ENCODE assay signal across 27 cellular contexts in the genomic region with DNA sequence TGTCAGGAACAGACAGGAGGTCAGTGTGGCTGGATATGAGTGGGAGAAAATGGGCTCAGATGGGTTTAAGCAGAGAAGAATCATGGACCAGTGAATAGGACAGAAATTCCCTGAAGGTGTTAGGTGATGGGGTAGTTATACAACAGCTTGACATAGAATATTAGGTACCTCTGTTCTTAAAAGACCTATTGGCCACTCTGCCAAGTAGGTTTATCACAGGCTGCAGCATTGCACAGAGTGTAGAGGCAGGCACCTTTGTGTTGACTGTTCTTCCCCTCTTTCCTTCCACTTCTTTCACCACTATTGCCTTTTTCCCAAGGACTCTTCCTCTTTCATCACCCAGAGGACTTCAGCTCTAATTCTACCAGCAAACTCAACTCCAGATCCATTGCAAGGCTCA.
"Had no signal": no experiment of that assay in that cellular context is flagged by ENCODE, and none has a peak within 500 bp of the region (broad histone marks: within the 10 kb centered on the region; RNA-seq: fewer than 3 reads in every experiment).

No MANE protein-coding gene starts in this region.

- H3K4me1 ChIP-seq: stomach, suprapubic skin, testis, thyroid gland, tibial artery, tibial nerve, transverse colon, upper lobe of left lung, upper lobe of right lung, uterus had no signal

- H3K36me3 Mint-ChIP-seq: stimulated activated effector memory CD8-positive, alpha-beta T cell treated with anti-CD3 and anti-CD28 coated beads, Interleukin-12 subunit alpha, Interleukin-12 subunit beta, amount 100 ng/mL, for 72 hours; stimulated activated memory B cell treated with anti-CD40 and anti-IgM and Interleukin-4, amounts not matched to agents 10 μg/mL and 1 μg/mL and 100 μg/mL, for 72 hours; stimulated activated naive B cell treated with anti-CD40 and anti-IgM and Interleukin-4, amounts not matched to agents 10 μg/mL and 1 μg/mL and 100 μg/mL, for 72 hours had no signal

- DNase-seq: stimulated activated CD4-positive, alpha-beta T cell treated with anti-CD3 and anti-CD28 coated beads, Interleukin-2, amount 100 ng/mL, for 24 hours; stimulated activated CD4-positive, alpha-beta T cell treated with anti-CD3 and anti-CD28 coated beads, Interleukin-4, amount 100 ng/mL, for 1 hour; stimulated activated CD4-positive, alpha-beta T cell treated with anti-CD3 and anti-CD28 coated beads, Interleukin-4, amount 100 ng/mL, for 24 hours; stimulated activated CD4-positive, alpha-beta T cell treated with anti-CD3 and anti-CD28 coated beads, Interleukin-4, amount 100 ng/mL, for 4 hours; stimulated activated CD8-positive, alpha-beta memory T cell treated with anti-CD3 and anti-CD28 coated beads, Interleukin-4, amount 100 ng/mL, for 48 hours; stimulated activated naive B cell treated with anti-CD40 and anti-IgM and Interleukin-4, amounts not matched to agents 10 μg/mL and 1 μg/mL and 100 μg/mL, for 72 hours; stimulated activated naive CD4-positive, alpha-beta T cell; stimulated activated naive CD4-positive, alpha-beta T cell treated with Interleukin-2 at 50 U/mL for 16 hours; stimulated activated naive CD8-positive, alpha-beta T cell treated with anti-CD3 and anti-CD28 coated beads, Interleukin-15, amount 100 ng/mL, for 72 hours; stimulated activated naive CD8-positive, alpha-beta T cell treated with anti-CD3 and anti-CD28 coated beads, Interleukin-15, Interleukin-2, amounts not matched to agents 100 U/mL and 50 U/mL, for 24 hours; stomach; substantia nigra; testis; thyroid gland; tibial artery; transverse colon; trophoblast cell; upper lobe of left lung; upper lobe of right lung; uterus had no signal

- H3K27ac ChIP-seq: stomach, suprapubic skin, testis, thoracic aorta, thyroid gland, tibial artery, tibial nerve, transverse colon, upper lobe of left lung, upper lobe of right lung, uterus had no signal

- H3K9me3 ChIP-seq: stomach, suprapubic skin, testis, thoracic aorta, thyroid gland, tibial artery, tibial nerve, transverse colon, upper lobe of left lung, upper lobe of right lung, uterus had no signal

- H3K4me3 Mint-ChIP-seq: stimulated activated effector memory CD8-positive, alpha-beta T cell treated with anti-CD3 and anti-CD28 coated beads, Interleukin-12 subunit alpha, Interleukin-12 subunit beta, amount 100 ng/mL, for 72 hours; stimulated activated memory B cell treated with anti-CD40 and anti-IgM and Interleukin-4, amounts not matched to agents 10 μg/mL and 1 μg/mL and 100 μg/mL, for 72 hours; stimulated activated naive B cell treated with anti-CD40 and anti-IgM and Interleukin-4, amounts not matched to agents 10 μg/mL and 1 μg/mL and 100 μg/mL, for 72 hours; stimulated activated naive CD8-positive, alpha-beta T cell treated with anti-CD3 and anti-CD28 coated beads, Interleukin-15, amount 100 ng/mL, for 72 hours; stimulated activated naive CD8-positive, alpha-beta T cell treated with anti-CD3 and anti-CD28 coated beads, Interleukin-15, Interleukin-2, amounts not matched to agents 100 ng/mL and 50 ng/mL, for 24 hours; type B pancreatic cell had no signal

- H3K27ac Mint-ChIP-seq: stimulated activated effector memory CD8-positive, alpha-beta T cell treated with anti-CD3 and anti-CD28 coated beads, Interleukin-12 subunit alpha, Interleukin-12 subunit beta, amount 100 ng/mL, for 72 hours; stimulated activated memory B cell treated with anti-CD40 and anti-IgM and Interleukin-4, amounts not matched to agents 10 μg/mL and 1 μg/mL and 100 μg/mL, for 72 hours; stimulated activated naive B cell treated with anti-CD40 and anti-IgM and Interleukin-4, amounts not matched to agents 10 μg/mL and 1 μg/mL and 100 μg/mL, for 72 hours; stimulated activated naive CD8-positive, alpha-beta T cell treated with anti-CD3 and anti-CD28 coated beads, Interleukin-15, amount 100 ng/mL, for 72 hours; stimulated activated naive CD8-positive, alpha-beta T cell treated with anti-CD3 and anti-CD28 coated beads, Interleukin-15, Interleukin-2, amounts not matched to agents 100 ng/mL and 50 ng/mL, for 24 hours; type B pancreatic cell had no signal

- H3K9me3 Mint-ChIP-seq: stimulated activated effector memory CD8-positive, alpha-beta T cell treated with anti-CD3 and anti-CD28 coated beads, Interleukin-12 subunit alpha, Interleukin-12 subunit beta, amount 100 ng/mL, for 72 hours; stimulated activated naive CD8-positive, alpha-beta T cell treated with anti-CD3 and anti-CD28 coated beads, Interleukin-15, amount 100 ng/mL, for 72 hours; type B pancreatic cell had no signal

- H3K4me3 ChIP-seq: stomach, suprapubic skin, testis, thoracic aorta, thyroid gland, tibial artery, tibial nerve, transverse colon, upper lobe of left lung, upper lobe of right lung, uterus had no signal

- H3K4me1 Mint-ChIP-seq: stimulated activated effector memory CD8-positive, alpha-beta T cell treated with anti-CD3 and anti-CD28 coated beads, Interleukin-12 subunit alpha, Interleukin-12 subunit beta, amount 100 ng/mL, for 72 hours; stimulated activated memory B cell treated with anti-CD40 and anti-IgM and Interleukin-4, amounts not matched to agents 10 μg/mL and 1 μg/mL and 100 μg/mL, for 72 hours; stimulated activated naive B cell treated with anti-CD40 and anti-IgM and Interleukin-4, amounts not matched to agents 10 μg/mL and 1 μg/mL and 100 μg/mL, for 72 hours; stimulated activated naive CD8-positive, alpha-beta T cell treated with anti-CD3 and anti-CD28 coated beads, Interleukin-15, amount 100 ng/mL, for 72 hours had no signal

- H3K27me3 ChIP-seq: stomach, suprapubic skin, testis, thyroid gland, tibial nerve, transverse colon, upper lobe of left lung, upper lobe of right lung had no signal

- ATAC-seq: stimulated activated effector memory CD8-positive, alpha-beta T cell treated with anti-CD3 and anti-CD28 coated beads, Interleukin-12 subunit alpha, Interleukin-12 subunit beta, amount 100 ng/mL, for 72 hours; stimulated activated memory B cell treated with anti-CD40 and anti-IgM and Interleukin-4, amounts not matched to agents 10 μg/mL and 1 μg/mL and 100 μg/mL, for 72 hours; stimulated activated naive B cell treated with anti-CD40 and anti-IgM and Interleukin-4, amounts not matched to agents 10 μg/mL and 1 μg/mL and 100 μg/mL, for 72 hours; stimulated activated naive CD8-positive, alpha-beta T cell treated with anti-CD3 and anti-CD28 coated beads, Interleukin-15, amount 100 ng/mL, for 72 hours; stimulated activated naive CD8-positive, alpha-beta T cell treated with anti-CD3 and anti-CD28 coated beads, Interleukin-15, Interleukin-2, amounts not matched to agents 100 U/mL and 50 U/mL, for 24 hours; upper lobe of right lung had no signal

- H3K36me3 ChIP-seq: stomach, suprapubic skin, thoracic aorta, thyroid gland, tibial artery, tibial nerve, transverse colon, upper lobe of left lung, upper lobe of right lung, uterus had no signal
